8 cellular contexts compared by ENCODE assay signal in genomic region chr19:38647368-38647965, GRCh38. TPM values are rescaled to one million over a fixed set of nuclear protein-coding genes. Genes with fewer than 3 reads are reported as not detected.
DNase-seq lines count a peak whose midpoint lies in the region; ATAC-seq and TF ChIP-seq lines count a peak whose summit lies in the region.

ACTN4 (plus strand) TSS chr19:38647649; CDS start chr19:38647746, 97 bp downstream.

- intact Hi-C loops in activated CD4-positive, alpha-beta memory T cell treated with anti-CD3 and anti-CD28 coated beads for 36 hours (cut with micrococcal nuclease), result loop anchor here (1.0 to 2.0 kb wide), 4 partner anchors 10 to 283 kb away; partner anchors contain the start of genes EIF3K, MRPS12 and SARS2
- intact Hi-C loops in right lobe of liver (cut with DNase I), result loop anchor here in 1 of 2 donors (10.0 kb wide), 1 partner anchor 47 kb away; no protein-coding TSS in a partner anchor

- peaks cover 5 to 50% (median 33%) of the 10 kb centered on the region in 4 donors for H3K4me1 Mint-ChIP-seq in CD4-positive, CD25-positive, alpha-beta regulatory T cell
- H3K4me1 Mint-ChIP-seq in activated CD4-positive, alpha-beta memory T cell treated with anti-CD3 and anti-CD28 coated beads for 36 hours (ENCODE audit: low read depth), result peaks cover 36% of the 10 kb centered on the region

- TF ChIP-seq CTCF in right lobe of liver (IDR thresholded peaks at IDR 0.05), result no peak

- CTCF ChIA-PET in activated CD4-positive, alpha-beta memory T cell treated with anti-CD3 and anti-CD28 coated beads for 36 hours (lab: Charles Lee), result interaction anchor here (0.6 to 2.9 kb wide), 10 partner anchors 9 to 283 kb away, joined by 3 to 22 read pairs (median 6); partner anchors contain the start of genes FAM98C, MAP4K1, MRPS12 and SARS2

- POLR2A ChIA-PET in activated CD4-positive, alpha-beta memory T cell treated with anti-CD3 and anti-CD28 coated beads for 36 hours (lab: Charles Lee), result interaction anchor here (0.7 to 1.9 kb wide), 8 partner anchors 9 to 283 kb away, joined by 3 to 9 read pairs (median 4); partner anchors contain the start of genes EIF3K, MRPS12 and SARS2

- H3K9me3 Mint-ChIP-seq in CD4-positive, CD25-positive, alpha-beta regulatory T cell, result peaks cover 0 to 2% (median 0%) of the 10 kb centered on the region in 7 donors
- H3K9me3 Mint-ChIP-seq in activated CD4-positive, alpha-beta memory T cell treated with anti-CD3 and anti-CD28 coated beads for 36 hours, result no peaks in the 10 kb centered on the region

- peak within 1 kb of the TSS; percentile 97 for H3K4me3 ChIP-seq in CD4-positive, CD25-positive, alpha-beta regulatory T cell (ENCODE audit: low read depth, low read length)
- peak within 1 kb of the TSS; percentile 86 to 88 (median 87) for H3K4me3 ChIP-seq in right lobe of liver

- peak; percentile 87 to 90 for ATAC-seq in CD4-positive, CD25-positive, alpha-beta regulatory T cell (ENCODE audit: low read depth in 2 of 2)
- ATAC-seq in GM19397 (IDR thresholded peaks at IDR 0.05; ENCODE audit: unreplicated experiment), result peak; percentile 93
- ATAC-seq in HG03565 (IDR thresholded peaks at IDR 0.05; ENCODE audit: unreplicated experiment), result peak; percentile 84
- ATAC-seq in right lobe of liver, result peak; percentile 79 to 92 (median 86)

- peak; percentile 100 for TF ChIP-seq POLR2A in right lobe of liver (IDR thresholded peaks at IDR 0.05)

- H3K4me3 Mint-ChIP-seq in CD4-positive, CD25-positive, alpha-beta regulatory T cell, result peak within 1 kb of the TSS; percentile 91 to 98 (median 96)
- peak within 1 kb of the TSS; percentile 94 for H3K4me3 Mint-ChIP-seq in activated CD4-positive, alpha-beta memory T cell treated with anti-CD3 and anti-CD28 coated beads for 36 hours

- peaks cover 2% of the 10 kb centered on the region for H3K36me3 Mint-ChIP-seq in CD4-positive, CD25-positive, alpha-beta regulatory T cell
- peaks cover 4% of the 10 kb centered on the region for H3K36me3 Mint-ChIP-seq in activated CD4-positive, alpha-beta memory T cell treated with anti-CD3 and anti-CD28 coated beads for 36 hours

- H3K4me1 ChIP-seq in CD4-positive, CD25-positive, alpha-beta regulatory T cell (ENCODE audit: control insufficient read depth, insufficient read depth, low read length, poor library complexity, severe bottlenecking), result peaks cover 46% of the 10 kb centered on the region
- H3K4me1 ChIP-seq in right lobe of liver, result peaks cover 0 to 32% (median 13%) of the 10 kb centered on the region in 4 donors

- WGBS in right lobe of liver (ENCODE audit: insufficient coverage, low coverage, low lambda C conversion rate, missing lambda C conversion rate), result 0% methylated on average over 23 of the region's 77 CpGs

- H3K36me3 ChIP-seq in CD4-positive, CD25-positive, alpha-beta regulatory T cell (ENCODE audit: control insufficient read depth, insufficient read depth, low read length), result no peaks in the 10 kb centered on the region
- H3K36me3 ChIP-seq in right lobe of liver, result no peaks in the 10 kb centered on the region

- peak; percentile 98 to 100 (median 100) for DNase-seq in CD4-positive, CD25-positive, alpha-beta regulatory T cell
- DNase-seq in NCI-H774 (lab: John Stamatoyannopoulos, UW) (peak; percentile 97), dermis microvascular lymphatic vessel endothelial cell (ENCODE audit: low read depth in 2 of 2) (peak; percentile 88 to 97), right lobe of liver (peak; percentile 99 to 100 (median 100))
- DNase-seq in activated CD4-positive, alpha-beta memory T cell treated with anti-CD3 and anti-CD28 coated beads for 36 hours, result peak; percentile 100
- peak; percentile 100 for DNase-seq in stimulated activated CD4-positive, alpha-beta T cell treated with anti-CD3 and anti-CD28 coated beads, Interleukin-4, amount 100 ng/mL, for 24 hours

- no peaks in the 10 kb centered on the region for H3K9me3 ChIP-seq in CD4-positive, CD25-positive, alpha-beta regulatory T cell (ENCODE audit: control insufficient read depth in 2 of 2, low read length in 2 of 2)
- H3K9me3 ChIP-seq in right lobe of liver, result no peaks in the 10 kb centered on the region

- H3K27ac ChIP-seq in CD4-positive, CD25-positive, alpha-beta regulatory T cell (ENCODE audit: insufficient read depth, low read length, poor library complexity, severe bottlenecking), result peak within 1 kb of the TSS; percentile 75
- H3K27ac ChIP-seq in right lobe of liver, result peak within 1 kb of the TSS; percentile 89 to 94 (median 92)

- peak within 1 kb of the TSS; percentile 95 to 98 (median 95) for H3K27ac Mint-ChIP-seq in CD4-positive, CD25-positive, alpha-beta regulatory T cell
- peak within 1 kb of the TSS; percentile 53 for H3K27ac Mint-ChIP-seq in activated CD4-positive, alpha-beta memory T cell treated with anti-CD3 and anti-CD28 coated beads for 36 hours

- no peaks in the 10 kb centered on the region for H3K27me3 Mint-ChIP-seq in CD4-positive, CD25-positive, alpha-beta regulatory T cell
- H3K27me3 Mint-ChIP-seq in activated CD4-positive, alpha-beta memory T cell treated with anti-CD3 and anti-CD28 coated beads for 36 hours, result no peaks in the 10 kb centered on the region

- H3K27me3 ChIP-seq in CD4-positive, CD25-positive, alpha-beta regulatory T cell (ENCODE audit: control insufficient read depth, insufficient read depth, low read length), result no peaks in the 10 kb centered on the region
- H3K27me3 ChIP-seq in right lobe of liver, result no peaks in the 10 kb centered on the region

RNA-seq across cellular contexts. Expression of gene ACTN4, which starts in this region (rescaled TPM):
- total RNA-seq in CD4-positive, CD25-positive, alpha-beta regulatory T cell, result 323 TPM
- 10 to 100 TPM; 11.2 to 22.2 (median 15.7) TPM for polyA plus RNA-seq in CD4-positive, CD25-positive, alpha-beta regulatory T cell
- 100 to 1,000 TPM; 267 to 270 TPM for total RNA-seq in activated CD4-positive, alpha-beta memory T cell treated with anti-CD3 and anti-CD28 coated beads for 36 hours
- total RNA-seq in dermis microvascular lymphatic vessel endothelial cell, result 126 and 192 TPM in 2 replicates
- 100 to 1,000 TPM; 142 to 306 (median 201) TPM for total RNA-seq in right lobe of liver

Comparison
In these comparisons a context has a peak if more than half of its experiments do, and no peak if none do; other contexts are left out.
1. Peak in every context shown above with its lines: DNase-seq, ATAC-seq, H3K4me3 ChIP-seq and H3K27ac ChIP-seq.